In genomic region chr11:61957028-61957770, GRCh38 we compare ENCODE assay signal across 17 cellular contexts. TPM values are rescaled to one million over a fixed set of nuclear protein-coding genes. Genes with fewer than 3 reads are reported as not detected.
DNase-seq lines count a peak whose midpoint lies in the region; ATAC-seq, FAIRE-seq and TF ChIP-seq lines count a peak whose summit lies in the region.
"Had no signal": no experiment of that assay in that cellular context is flagged by ENCODE, and none has a peak within 500 bp of the region (broad histone marks: within the 10 kb centered on the region; RNA-seq: fewer than 3 reads in every experiment).

No MANE protein-coding gene starts in this region.

- no peak overlapping the region for H2AK5ac ChIP-seq in H1 (ENCODE audit: low read depth, low read length)

- H3K9me3 ChIP-seq in A549: no peaks in the 10 kb centered on the region
- no peaks in the 10 kb centered on the region for H3K9me3 ChIP-seq in H1 (ENCODE audit: insufficient read depth in 2 of 2, low read depth in 1 of 2, low read length in 1 of 2)

- intact Hi-C loops in CD14-positive monocyte (cut with micrococcal nuclease): loop anchor here in 1 of 2 donors (5.0 kb wide), 1 partner anchor 150 kb away; no protein-coding TSS in a partner anchor
- intact Hi-C loops in sciatic nerve (cut with DNase I): loop anchor here (10.0 kb wide), 1 partner anchor 108 kb away; no protein-coding TSS in a partner anchor

- POLR2A ChIA-PET in A549 (lab: Yijun Ruan, JAX): interaction anchor here (1.0 kb wide), 1 partner anchor 10 kb away, joined by 3 read pairs; the partner anchor contains the start of gene FTH1
- POLR2A ChIA-PET in H1 (lab: Charles Lee; ENCODE audit: partially characterized antibody): interaction anchor here (0.8 to 22.2 kb wide), 2 partner anchors 9 to 15 kb away, joined by 3 to 458 read pairs; partner anchors contain the start of gene FTH1

- 70% methylated on average over 6 of the region's 6 CpGs for WGBS in A549 (ENCODE audit: missing lambda C conversion rate)
- 90% methylated on average over 6 of the region's 6 CpGs; no CpG with 5 or more reads in 1 of the 2 experiments for WGBS in H1 (ENCODE audit: extremely low coverage in 1 of 2, insufficient coverage in 1 of 2, insufficient read length in 1 of 2, insufficient replicate concordance in 2 of 2, low coverage in 1 of 2, low lambda C conversion rate in 2 of 2, missing lambda C conversion rate in 1 of 2), 2 experiments

- H3K36me3 ChIP-seq in H1 (ENCODE audit: control insufficient read depth in 2 of 4, insufficient read depth in 4 of 4, low read length in 3 of 4): no peaks in the 10 kb centered on the region; a peak in 1 of 8 replicates

- H3K4ac ChIP-seq in H1 (replicated peaks; ENCODE audit: insufficient read length, low read depth, low read length): no peak overlapping the region

- H2BK12ac ChIP-seq in H1 (ENCODE audit: low read depth, low read length): peak overlapping the region; percentile 32; the same call in 1 of the 2 replicates

- no peak overlapping the region for H2AFZ ChIP-seq in H1 (ENCODE audit: low read length)
- H2AFZ ChIP-seq: GM23248 had no signal

- no peak overlapping the region for H3K9ac ChIP-seq in H1 (replicated peaks in 1 of 4; ENCODE audit: extremely low read depth in 1 of 4, low read depth in 3 of 4, low read length in 3 of 4)
- H3K9ac ChIP-seq: GM23248 had no signal

- H3K23ac ChIP-seq in H1 (ENCODE audit: insufficient read length): no peak overlapping the region

- H3K4me2 ChIP-seq in A549: no peak overlapping the region
- H3K4me2 ChIP-seq in H1 (ENCODE audit: insufficient read depth in 1 of 2, low read depth in 2 of 2, low read length in 2 of 2): no peak overlapping the region

- no peak overlapping the region for H4K5ac ChIP-seq in H1 (ENCODE audit: insufficient read length, low read depth, low read length)

- peaks cover 61% of the 10 kb centered on the region for H3K4me1 ChIP-seq in A549
- peaks cover 0 to 4% (median 3%) of the 10 kb centered on the region in 4 experiments; a peak in 5 of 7 replicates for H3K4me1 ChIP-seq in H1 (replicated peaks in 1 of 4; ENCODE audit: control insufficient read depth in 3 of 4, insufficient read depth in 4 of 4, low read length in 3 of 4)

- peaks cover 0 to 3% (median 0%) of the 10 kb centered on the region in 7 donors for H3K9me3 Mint-ChIP-seq in CD14-positive monocyte

- H3K4me3 Mint-ChIP-seq in CD14-positive monocyte: peak overlapping the region; percentile 82 to 86

- H3K4me3 ChIP-seq in A549 (no peak overlapping the region), H1 (ENCODE audit: extremely low read depth in 1 of 4, insufficient read depth in 2 of 4, low read depth in 3 of 4, low read length in 4 of 4) (no peak overlapping the region)
- H3K4me3 ChIP-seq: GM23248, K562 had no signal

- H3K79me2 ChIP-seq in H1 (ENCODE audit: control insufficient read depth in 1 of 2, insufficient read depth in 2 of 2, low read length in 2 of 2): no peaks in the 10 kb centered on the region

- H4K20me1 ChIP-seq in H1 (replicated peaks in 1 of 2; ENCODE audit: control insufficient read depth in 1 of 2, insufficient read depth in 2 of 2, low read length in 2 of 2): peaks cover 0 to 2% of the 10 kb centered on the region in 2 experiments

- H3K27me3 ChIP-seq in H1 (replicated peaks in 1 of 4; ENCODE audit: control insufficient read depth in 3 of 4, extremely low read depth in 1 of 4, insufficient read depth in 3 of 4, low read length in 3 of 4): peaks cover 0 to 8% (median 2%) of the 10 kb centered on the region in 4 experiments; a peak in 4 of 7 replicates

- no peak overlapping the region for H3K14ac ChIP-seq in H1 (ENCODE audit: insufficient read length)

- H3K27ac ChIP-seq in A549 (peak overlapping the region; percentile 80 to 88; a peak in 2 of 6 replicates), H1 (ENCODE audit: low read depth, low read length) (no peak overlapping the region)
- H3K27ac ChIP-seq: GM23248, HL-60 had no signal

- TF ChIP-seq EP300 in A549 (IDR thresholded peaks at IDR 0.05) (no peak), H1 (IDR thresholded peaks at IDR 0.05; ENCODE audit: borderline replicate concordance in 1 of 2, low read depth in 2 of 2, low read length in 2 of 2) (no peak)

- H4K8ac ChIP-seq in H1 (ENCODE audit: extremely low read depth, insufficient read depth, low read length): peak overlapping the region; percentile 60; the same call in 1 of the 2 replicates

- no peak for ATAC-seq in A549
- no peak for ATAC-seq in sciatic nerve
- no peak for ATAC-seq in GM21515 (IDR thresholded peaks at IDR 0.05; ENCODE audit: unreplicated experiment)
- ATAC-seq: K562, PC-3 had no signal

- peaks cover 0 to 8% (median 0%) of the 10 kb centered on the region in 3 donors for H3K27me3 Mint-ChIP-seq in CD14-positive monocyte (ENCODE audit: low read depth in 3 of 3)

- H3K79me1 ChIP-seq in H1 (ENCODE audit: low read depth, low read length): no peaks in the 10 kb centered on the region

- H3K27ac Mint-ChIP-seq in CD14-positive monocyte: peak overlapping the region in 5 of 7 donors; percentile 18 to 92 (median 71)

- H3K18ac ChIP-seq in H1 (ENCODE audit: extremely low read depth, low read length): no peak overlapping the region; the same call in 1 of the 2 replicates

- TF ChIP-seq RAD21 in A549 (conservative IDR thresholded peaks at IDR 0.05 in 1 of 2, IDR thresholded peaks at IDR 0.05 in 1 of 2) (no peak), H1 (IDR thresholded peaks at IDR 0.05 in 1 of 2, conservative IDR thresholded peaks at IDR 0.05 in 1 of 2; ENCODE audit: low read depth in 2 of 2, low read length in 2 of 2) (no peak)

- H3K36me3 Mint-ChIP-seq in CD14-positive monocyte: peaks cover 46 to 67% of the 10 kb centered on the region in 2 donors

- no peak for TF ChIP-seq POLR2A in A549 (IDR thresholded peaks at IDR 0.05; ENCODE audit: low read length)
- TF ChIP-seq POLR2A in H1 (IDR thresholded peaks at IDR 0.05; ENCODE audit: control extremely low read depth in 1 of 2, low read depth in 2 of 2, low read length in 2 of 2): no peak

- H2BK5ac ChIP-seq in H1 (ENCODE audit: low read depth, low read length): no peak overlapping the region

- FAIRE-seq in A549 (lab: Jason Lieb, UNC): no peak
- no peak for FAIRE-seq in H1 (lab: Jason Lieb, UNC)
- FAIRE-seq: GM18507, GM19239, K562 had no signal

- peaks cover 2% of the 10 kb centered on the region; the same call in 1 of the 2 replicates for H3K23me2 ChIP-seq in H1 (ENCODE audit: low read depth, low read length)

- H2BK15ac ChIP-seq in H1 (ENCODE audit: low read length): no peak overlapping the region

- no peak overlapping the region for H2BK120ac ChIP-seq in H1 (replicated peaks; ENCODE audit: low read depth, low read length)

- H4K91ac ChIP-seq in H1 (replicated peaks; ENCODE audit: insufficient read length, low read length): no peak overlapping the region

- H2BK20ac ChIP-seq in H1 (ENCODE audit: low read length): no peak overlapping the region

- TF ChIP-seq CTCF in A549 (IDR thresholded peaks at IDR 0.05) (no peak), CD14-positive monocyte (IDR thresholded peaks at IDR 0.05) (no peak), H1 (IDR thresholded peaks at IDR 0.05; ENCODE audit: control extremely low read depth in 1 of 3, insufficient read depth in 1 of 3, low read depth in 1 of 3, low read length in 3 of 3) (no peak)

- CTCF ChIA-PET in A549 (lab: Yijun Ruan, JAX): interaction anchor here (0.6 to 8.0 kb wide), 8 partner anchors 7 to 160 kb away, joined by 3 to 101 read pairs (median 4); partner anchors contain the start of gene BEST1
- CTCF ChIA-PET in H1 (lab: Charles Lee; ENCODE audit: partially characterized antibody): interaction anchor here (0.6 to 2.5 kb wide), 10 partner anchors 9 to 208 kb away, joined by 3 to 9 read pairs (median 3); no protein-coding TSS in a partner anchor

- DNase-seq in A549 (ENCODE audit: low read depth in 1 of 2, low spot score in 1 of 2) (no peak), CD14-positive monocyte (ENCODE audit: low spot score) (peak; percentile 40), H1 (ENCODE audit: low read depth in 1 of 2, low spot score in 2 of 2) (peak in 1 of 2 experiments; percentile 30), sciatic nerve (ENCODE audit: low spot score) (peak; percentile 59), COLO668 (lab: John Stamatoyannopoulos, UW; ENCODE audit: unreplicated experiment) (no peak), SW 1271 (lab: John Stamatoyannopoulos, UW) (no peak)
- DNase-seq: DMS153, EL, GM23248, NCI-H146, NCI-H226, PC-3 had no signal

- no peak overlapping the region for H3K56ac ChIP-seq in H1 (replicated peaks; ENCODE audit: insufficient read length, low read depth, low read length)

- peaks cover 63% of the 10 kb centered on the region for H3K4me1 Mint-ChIP-seq in CD14-positive monocyte

RNA-seq across cellular contexts. Expression of gene BEST1, which starts 7.0 kb away (rescaled TPM):
- polyA plus RNA-seq in A549 (2011; rRNA removed): 1.2 and 1.5 TPM in 2 replicates
- polyA plus RNA-seq in A549 (2012; cell fraction: cytosol; rRNA removed): 0.23 and 0.29 TPM in 2 replicates
- 0.22 and 0.32 TPM in 2 replicates for polyA plus RNA-seq in A549 (2012; cell fraction: nucleus; rRNA removed)
- 0.98 to 2.1 TPM (median 1.9 TPM) in 3 replicates for polyA plus RNA-seq in A549 (2017; fragmentation: RNase III; extraction: RNeasy Plus Mini Kit Qiagen cat#74134 plus additional on column Dnase treatment)
- polyA minus RNA-seq in A549 (2011; rRNA and poly(A)+ RNA removed): 2.0 and 2.2 TPM in 2 replicates
- polyA plus RNA-seq in CD14-positive monocyte: 1 to 10 TPM; 5.9 to 7.4 TPM
- 0.22 and 0.23 TPM in 2 replicates for total RNA-seq in H1 (2021; fragmentation: NEBNext Ultra II Directional; extraction: Animal tissue kit (Norgen Biotek cat#: 25700))
- 0.62 and 1.4 TPM in 2 replicates for polyA plus RNA-seq in H1 (2011; rRNA removed)
- 1.7 TPM for polyA plus RNA-seq in H1 (2011; cell fraction: cytosol; rRNA removed)
- 3.9 TPM for polyA plus RNA-seq in H1 (2011; cell fraction: nucleus; rRNA removed)
- polyA plus RNA-seq in H1 (2012, experiment 1 of 2): 0.43 to 0.91 TPM (median 0.72 TPM) in 4 replicates
- 1.0 TPM for polyA plus RNA-seq in H1 (2012, experiment 2 of 2)
- 0.08 TPM for polyA plus RNA-seq in H1 (2013, experiment 1 of 2)
- 0.09 TPM for polyA plus RNA-seq in H1 (2013, experiment 2 of 2)
- polyA minus RNA-seq in H1 (2011; rRNA and poly(A)+ RNA removed): 0.95 and 1.1 TPM in 2 replicates
- 0.81 TPM for polyA minus RNA-seq in H1 (2011; cell fraction: cytosol; rRNA and poly(A)+ RNA removed)
- polyA minus RNA-seq in H1 (2011; cell fraction: nucleus; rRNA and poly(A)+ RNA removed): 2.9 TPM
- 31.3 TPM for total RNA-seq in sciatic nerve

RNA-seq across cellular contexts. Expression of gene FTH1, which starts 10.2 kb away (rescaled TPM):
- polyA plus RNA-seq in A549 (2011; rRNA removed) (2,791 and 4,959 TPM in 2 replicates), A549 (2017; fragmentation: RNase III; extraction: RNeasy Plus Mini Kit Qiagen cat#74134 plus additional on column Dnase treatment) (12,354 to 13,747 TPM (median 12,799 TPM) in 3 replicates), CD14-positive monocyte (over 10,000 TPM in 1 of 2 donors, 1,000 to 10,000 TPM in 1; 8,968 to 11,239 TPM), H1 (2011; rRNA removed) (895 and 1,153 TPM in 2 replicates)
- polyA plus RNA-seq in A549 (2012; cell fraction: cytosol; rRNA removed): 6,916 and 9,060 TPM in 2 replicates
- polyA plus RNA-seq in A549 (2012; cell fraction: nucleus; rRNA removed): 2,875 and 3,583 TPM in 2 replicates
- 2,337 and 2,680 TPM in 2 replicates for polyA minus RNA-seq in A549 (2011; rRNA and poly(A)+ RNA removed)
- 1,461 and 1,535 TPM in 2 replicates for total RNA-seq in H1 (2021; fragmentation: NEBNext Ultra II Directional; extraction: Animal tissue kit (Norgen Biotek cat#: 25700))
- polyA plus RNA-seq in H1 (2011; cell fraction: cytosol; rRNA removed): 859 TPM
- polyA plus RNA-seq in H1 (2011; cell fraction: nucleus; rRNA removed): 858 TPM
- 2,371 to 2,868 TPM (median 2,459 TPM) in 4 replicates for polyA plus RNA-seq in H1 (2012, experiment 1 of 2)
- polyA plus RNA-seq in H1 (2012, experiment 2 of 2): 3,437 TPM
- 1,345 TPM for polyA plus RNA-seq in H1 (2013, experiment 1 of 2)
- 1,427 TPM for polyA plus RNA-seq in H1 (2013, experiment 2 of 2)
- polyA minus RNA-seq in H1 (2011; rRNA and poly(A)+ RNA removed): 388 and 391 TPM in 2 replicates
- 705 TPM for polyA minus RNA-seq in H1 (2011; cell fraction: cytosol; rRNA and poly(A)+ RNA removed)
- polyA minus RNA-seq in H1 (2011; cell fraction: nucleus; rRNA and poly(A)+ RNA removed): 403 TPM
- 4,297 TPM for total RNA-seq in sciatic nerve

RNA-seq across cellular contexts. Expression of gene RAB3IL1, which starts 39.8 kb away (rescaled TPM):
- polyA plus RNA-seq in A549 (2011; rRNA removed) (3.8 and 5.8 TPM in 2 replicates), A549 (2017; fragmentation: RNase III; extraction: RNeasy Plus Mini Kit Qiagen cat#74134 plus additional on column Dnase treatment) (5.0 to 6.6 TPM (median 6.2 TPM) in 3 replicates), CD14-positive monocyte (not detected), H1 (2011; rRNA removed) (7.9 and 10.8 TPM in 2 replicates)
- polyA plus RNA-seq in A549 (2012; cell fraction: cytosol; rRNA removed): 8.7 and 11.4 TPM in 2 replicates
- 10.1 and 10.9 TPM in 2 replicates for polyA plus RNA-seq in A549 (2012; cell fraction: nucleus; rRNA removed)
- polyA minus RNA-seq in A549 (2011; rRNA and poly(A)+ RNA removed): 2.6 and 4.4 TPM in 2 replicates
- 5.7 and 6.8 TPM in 2 replicates for total RNA-seq in H1 (2021; fragmentation: NEBNext Ultra II Directional; extraction: Animal tissue kit (Norgen Biotek cat#: 25700))
- 7.0 TPM for polyA plus RNA-seq in H1 (2011; cell fraction: cytosol; rRNA removed)
- polyA plus RNA-seq in H1 (2011; cell fraction: nucleus; rRNA removed): 9.4 TPM
- 5.8 to 13.8 TPM (median 7.0 TPM) in 4 replicates for polyA plus RNA-seq in H1 (2012, experiment 1 of 2)
- polyA plus RNA-seq in H1 (2012, experiment 2 of 2): 62.0 TPM
- 4.5 TPM for polyA plus RNA-seq in H1 (2013, experiment 1 of 2)
- 6.3 TPM for polyA plus RNA-seq in H1 (2013, experiment 2 of 2)
- 3.0 and 3.2 TPM in 2 replicates for polyA minus RNA-seq in H1 (2011; rRNA and poly(A)+ RNA removed)
- 6.1 TPM for polyA minus RNA-seq in H1 (2011; cell fraction: cytosol; rRNA and poly(A)+ RNA removed)
- polyA minus RNA-seq in H1 (2011; cell fraction: nucleus; rRNA and poly(A)+ RNA removed): 4.5 TPM
- 70.5 TPM for total RNA-seq in sciatic nerve

Comparison
In these comparisons a context has a peak if more than half of its experiments do, and no peak if none do; other contexts are left out.
1. DNase-seq: peak in CD14-positive monocyte (single experiment) and sciatic nerve (single experiment); none in A549 (0 of 2), COLO668 (single experiment) and SW 1271 (0 of 2).